In genomic region chr2:20231632-20232031, GRCh38 we compare ENCODE assay signal across 10 cellular contexts. TPM values are rescaled to one million over a fixed set of nuclear protein-coding genes. Genes with fewer than 3 reads are reported as not detected.
DNase-seq lines count a peak whose midpoint lies in the region; ATAC-seq and TF ChIP-seq lines count a peak whose summit lies in the region.
"Had no signal": no experiment of that assay in that cellular context is flagged by ENCODE, and none has a peak within 500 bp of the region (broad histone marks: within the 10 kb centered on the region; RNA-seq: fewer than 3 reads in every experiment).

No MANE protein-coding gene starts in this region.

- no peaks in the 10 kb centered on the region for H3K9me3 Mint-ChIP-seq in activated naive CD8-positive, alpha-beta T cell treated with anti-CD3 and anti-CD28 coated beads, Interleukin-2, amount 50 U/mL, for 24 hours
- H3K9me3 Mint-ChIP-seq in activated naive CD8-positive, alpha-beta T cell treated with anti-CD3 and anti-CD28 coated beads for 36 hours = no peaks in the 10 kb centered on the region
- H3K9me3 Mint-ChIP-seq: activated B cell treated with CpG ODN at 0.5 μM for 24 hours had no signal

- H3K9me3 ChIP-seq in upper lobe of right lung = no peaks in the 10 kb centered on the region
- H3K9me3 ChIP-seq: BLaER1 treated with 17β-estradiol and CSF1 and Interleukin-3, amounts not matched to agents 10 nM and 100 nM had no signal

- ATAC-seq in activated naive CD8-positive, alpha-beta T cell treated with anti-CD3 and anti-CD28 coated beads, Interleukin-2, amount 50 U/mL, for 24 hours = peak; percentile 18
- ATAC-seq in upper lobe of right lung (peak; percentile 78), omental fat pad (ENCODE audit: low FRiP score) (no peak)

- no peaks in the 10 kb centered on the region for H3K36me3 ChIP-seq in upper lobe of right lung
- H3K36me3 ChIP-seq: BLaER1 treated with 17β-estradiol and CSF1 and Interleukin-3, amounts not matched to agents 10 nM and 100 nM had no signal

- H3K27ac ChIP-seq in upper lobe of right lung = no peak overlapping the region
- no peak overlapping the region for H3K27ac ChIP-seq in substantia nigra (ENCODE audit: low read depth, low read length, poor library complexity, severe bottlenecking)
- H3K27ac ChIP-seq: BLaER1 treated with 17β-estradiol and CSF1 and Interleukin-3, amounts not matched to agents 10 nM and 100 nM had no signal

- H3K4me1 Mint-ChIP-seq in activated naive CD8-positive, alpha-beta T cell treated with anti-CD3 and anti-CD28 coated beads, Interleukin-2, amount 50 U/mL, for 24 hours = no peaks in the 10 kb centered on the region
- no peaks in the 10 kb centered on the region for H3K4me1 Mint-ChIP-seq in activated naive CD8-positive, alpha-beta T cell treated with anti-CD3 and anti-CD28 coated beads for 36 hours
- H3K4me1 Mint-ChIP-seq: activated B cell treated with CpG ODN at 0.5 μM for 24 hours had no signal

- H3K27me3 ChIP-seq in upper lobe of right lung = no peaks in the 10 kb centered on the region
- H3K27me3 ChIP-seq: BLaER1 treated with 17β-estradiol and CSF1 and Interleukin-3, amounts not matched to agents 10 nM and 100 nM had no signal

- intact Hi-C loops in upper lobe of right lung (cut with DNase I) = no loop called here

- no peak for DNase-seq in activated naive CD8-positive, alpha-beta T cell treated with anti-CD3 and anti-CD28 coated beads, Interleukin-2, amount 50 U/mL, for 24 hours
- DNase-seq in activated naive CD8-positive, alpha-beta T cell treated with anti-CD3 and anti-CD28 coated beads for 36 hours = no peak
- DNase-seq in RPMI8226 (peak; percentile 79), glomerular visceral epithelial cell (ENCODE audit: extremely low spot score) (peak; percentile 63), upper lobe of right lung (peak; percentile 77), cerebellum (ENCODE audit: low spot score) (no peak), substantia nigra (lab: John Stamatoyannopoulos, UW) (no peak), omental fat pad (ENCODE audit: low spot score) (no peak)
- DNase-seq: activated B cell treated with CpG ODN at 0.5 μM for 24 hours had no signal

- H3K4me1 ChIP-seq in upper lobe of right lung = peaks cover 7% of the 10 kb centered on the region

- peaks cover 32% of the 10 kb centered on the region for H3K27me3 Mint-ChIP-seq in activated naive CD8-positive, alpha-beta T cell treated with anti-CD3 and anti-CD28 coated beads, Interleukin-2, amount 50 U/mL, for 24 hours
- H3K27me3 Mint-ChIP-seq in activated naive CD8-positive, alpha-beta T cell treated with anti-CD3 and anti-CD28 coated beads for 36 hours = peaks cover 27% of the 10 kb centered on the region

- H3K27ac Mint-ChIP-seq in activated naive CD8-positive, alpha-beta T cell treated with anti-CD3 and anti-CD28 coated beads, Interleukin-2, amount 50 U/mL, for 24 hours = no peak overlapping the region
- H3K27ac Mint-ChIP-seq in activated naive CD8-positive, alpha-beta T cell treated with anti-CD3 and anti-CD28 coated beads for 36 hours = no peak overlapping the region
- H3K27ac Mint-ChIP-seq: activated B cell treated with CpG ODN at 0.5 μM for 24 hours had no signal

- H3K4me3 ChIP-seq in upper lobe of right lung = no peak overlapping the region
- H3K4me3 ChIP-seq: BLaER1 treated with 17β-estradiol and CSF1 and Interleukin-3, amounts not matched to agents 10 nM and 100 nM had no signal

- no peak overlapping the region for H3K4me3 Mint-ChIP-seq in activated naive CD8-positive, alpha-beta T cell treated with anti-CD3 and anti-CD28 coated beads, Interleukin-2, amount 50 U/mL, for 24 hours
- no peak overlapping the region for H3K4me3 Mint-ChIP-seq in activated naive CD8-positive, alpha-beta T cell treated with anti-CD3 and anti-CD28 coated beads for 36 hours
- H3K4me3 Mint-ChIP-seq: activated B cell treated with CpG ODN at 0.5 μM for 24 hours had no signal

- H3K36me3 Mint-ChIP-seq in activated naive CD8-positive, alpha-beta T cell treated with anti-CD3 and anti-CD28 coated beads, Interleukin-2, amount 50 U/mL, for 24 hours (ENCODE audit: low read depth) = no peaks in the 10 kb centered on the region
- H3K36me3 Mint-ChIP-seq in activated naive CD8-positive, alpha-beta T cell treated with anti-CD3 and anti-CD28 coated beads for 36 hours = no peaks in the 10 kb centered on the region

- TF ChIP-seq CTCF in upper lobe of right lung (IDR thresholded peaks at IDR 0.05) (no peak), omental fat pad (IDR thresholded peaks at IDR 0.05) (no peak)

RNA-seq across cellular contexts. Expression of gene SDC1, which starts 6.7 kb away (rescaled TPM):
- under 1 TPM in 1 of 2 experiments, not detected in 1; 0.36 TPM for total RNA-seq in activated naive CD8-positive, alpha-beta T cell treated with anti-CD3 and anti-CD28 coated beads for 36 hours
- total RNA-seq in upper lobe of right lung (148 TPM), cerebellum (26.0 TPM), omental fat pad (1 to 10 TPM in 3 of 4 donors, under 1 TPM in 1; 0.50 to 5.4 (median 1.6) TPM)
- total RNA-seq: activated B cell treated with CpG ODN at 0.5 μM for 24 hours had no signal

Comparison
In these comparisons a context has a peak if more than half of its experiments do, and no peak if none do; other contexts are left out.
1. DNase-seq: peak in RPMI8226 (single experiment), glomerular visceral epithelial cell (single experiment) and upper lobe of right lung (single experiment); none in activated naive CD8-positive, alpha-beta T cell treated with anti-CD3 and anti-CD28 coated beads, Interleukin-2, amount 50 U/mL, for 24 hours (single experiment), activated naive CD8-positive, alpha-beta T cell treated with anti-CD3 and anti-CD28 coated beads for 36 hours (single experiment), cerebellum (single experiment), substantia nigra (0 of 49) and omental fat pad (single experiment).